ENCODE assay signal across 1 cellular context in the genomic region with DNA sequence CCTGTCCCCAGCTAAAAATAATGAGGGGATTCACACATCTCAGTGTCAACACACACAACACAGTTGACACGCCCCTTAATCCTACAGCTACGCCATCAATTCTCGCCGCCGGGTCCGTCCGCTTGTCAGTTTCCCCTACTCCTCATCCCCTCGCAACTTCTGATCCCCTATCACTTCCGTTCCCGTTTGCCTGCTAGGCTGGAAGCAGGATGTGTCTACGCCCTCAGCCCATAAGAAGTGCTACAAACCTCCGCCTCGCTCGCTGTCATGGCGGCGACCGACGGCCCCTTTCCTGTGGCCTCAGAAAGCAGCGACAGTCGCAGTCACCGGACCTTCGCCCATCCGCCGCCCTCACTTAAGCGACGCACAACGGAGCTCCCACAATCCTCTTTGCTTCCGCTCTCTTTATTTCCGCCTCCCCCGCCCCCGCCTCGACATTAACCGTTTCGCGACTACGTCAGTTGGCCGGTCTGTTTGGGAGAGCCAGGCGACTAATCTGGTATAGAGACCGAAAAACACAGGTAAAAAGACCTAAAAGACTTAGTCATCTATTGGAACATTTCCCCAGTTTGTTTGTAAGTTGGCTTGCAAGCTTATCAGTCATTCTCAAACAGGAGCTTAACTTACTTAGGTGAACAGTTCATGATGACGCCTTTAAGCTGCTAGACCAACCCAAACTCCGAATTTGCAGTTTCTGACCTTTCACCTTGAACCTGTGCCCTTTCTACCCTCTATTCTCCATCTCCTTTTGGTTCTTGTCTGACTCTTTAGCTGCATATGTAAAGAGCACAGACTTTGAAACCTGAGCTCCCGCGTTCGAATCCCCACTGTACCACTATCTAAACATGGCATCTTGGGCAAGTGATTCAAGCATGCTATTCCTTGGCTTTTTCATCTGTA.
A peak's percentile ranks its signal among the peaks of the same experiment; 100 is the strongest.
TF ChIP-seq lines count a peak whose summit lies in the region.

A gene with protein sequence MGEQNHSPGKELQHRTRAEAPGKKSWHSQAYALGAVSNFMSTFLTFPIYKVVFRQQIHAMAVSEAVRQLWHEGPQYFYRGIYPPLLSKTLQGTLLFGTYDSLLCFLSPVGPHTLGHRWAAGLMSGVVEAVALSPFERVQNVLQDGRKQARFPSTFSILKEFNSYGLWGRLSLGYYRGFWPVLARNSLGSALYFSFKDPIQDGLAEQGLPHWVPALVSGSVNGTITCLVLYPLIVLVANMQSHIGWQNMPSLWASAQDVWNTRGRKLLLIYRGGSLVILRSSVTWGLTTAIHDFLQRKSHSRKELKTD (minus strand): TSS at position 380 of the 900 bp plus-strand sequence. CDS start 51,752 bp downstream, outside the sequence.

TF ChIP-seq in K562, 482 proteins besides CTCF, POLR2A, EP300 and RAD21 (continued from another document and continues in another):
- TF ChIP-seq XRCC5 (IDR thresholded peaks at IDR 0.05; ENCODE audit: low read depth, low read length) (peak; percentile 56; the same call in 1 of the 2 replicates), TARDBP (IDR thresholded peaks at IDR 0.05) (no peak), ZNF311 (CRISPR knock-in tag; IDR thresholded peaks at IDR 0.05) (no peak), ELF1 (tag; IDR thresholded peaks at IDR 0.05) (peak; percentile 93), ELF2 (CRISPR knock-in tag; IDR thresholded peaks at IDR 0.05) (peak; percentile 87), FOXA1 (IDR thresholded peaks at IDR 0.05; ENCODE audit: borderline replicate concordance) (no peak), CC2D1A (IDR thresholded peaks at IDR 0.05) (peak; percentile 64), GABPA (tag; conservative IDR thresholded peaks at IDR 0.05; ENCODE audit: low read depth) (peak; percentile 96), ZFP36 (IDR thresholded peaks at IDR 0.05; ENCODE audit: low read depth, low read length, partially characterized antibody) (no peak), CTBP1 (IDR thresholded peaks at IDR 0.05; ENCODE audit: borderline replicate concordance) (peak; percentile 79), DMBX1 (CRISPR knock-in tag; IDR thresholded peaks at IDR 0.05; ENCODE audit: borderline replicate concordance) (peak; percentile 61; the same call in 1 of the 2 replicates), POLR3A (IDR thresholded peaks at IDR 0.05; ENCODE audit: borderline replicate concordance, extremely low read depth, insufficient read depth, insufficient read length) (peak; percentile 66), CXXC5 (CRISPR knock-in tag; IDR thresholded peaks at IDR 0.05) (peak; percentile 81), ZNF41 (CRISPR knock-in tag; conservative IDR thresholded peaks at IDR 0.05) (no peak), C11orf30 (IDR thresholded peaks at IDR 0.05; ENCODE audit: low read depth) (peak; percentile 100), TBP (optimal IDR thresholded peaks at IDR 0.05; ENCODE audit: low read depth, low read length) (peak; percentile 88), ZFX (CRISPR knock-in tag; IDR thresholded peaks at IDR 0.05) (peak; percentile 59), BCOR (IDR thresholded peaks at IDR 0.05) (0 out of 2 replicates have a peak, but pooled peaks have one; percentile 15), KDM4B (IDR thresholded peaks at IDR 0.05; ENCODE audit: borderline replicate concordance in 2 of 2, low read depth in 1 of 2) (peak in 1 of 2 experiments; percentile 82; a peak in 1 of 4 replicates), ZKSCAN1 (IDR thresholded peaks at IDR 0.05; ENCODE audit: low read depth, low read length) (0 out of 2 replicates have a peak, but pooled peaks have one; percentile 64), ZNF3 (CRISPR knock-in tag; IDR thresholded peaks at IDR 0.05) (no peak), TAF1 (IDR thresholded peaks at IDR 0.05; ENCODE audit: control insufficient read depth, extremely low read depth, insufficient read depth, low read length, severe bottlenecking) (peak; percentile 88), MCM3 (IDR thresholded peaks at IDR 0.05) (no peak), ARNT (IDR thresholded peaks at IDR 0.05) (0 out of 4 replicates have a peak, but pooled peaks have one; percentile 26 to 63), FOXM1 (IDR thresholded peaks at IDR 0.05; ENCODE audit: low read depth) (peak; percentile 64), FOXM1 (CRISPR knock-in tag; IDR thresholded peaks at IDR 0.05; ENCODE audit: low read depth) (no peak), TAF7 (tag; IDR thresholded peaks at IDR 0.05) (no peak), ZNF133 (CRISPR knock-in tag; IDR thresholded peaks at IDR 0.05) (no peak), ELF4 (CRISPR knock-in tag; IDR thresholded peaks at IDR 0.05) (peak; percentile 67; the same call in 1 of the 2 replicates), DIDO1 (tag; IDR thresholded peaks at IDR 0.05; ENCODE audit: low read depth) (peak; percentile 99), CHD2 (IDR thresholded peaks at IDR 0.05; ENCODE audit: low read depth, low read length) (no peak)
- TF ChIP-seq, protein P1, sequence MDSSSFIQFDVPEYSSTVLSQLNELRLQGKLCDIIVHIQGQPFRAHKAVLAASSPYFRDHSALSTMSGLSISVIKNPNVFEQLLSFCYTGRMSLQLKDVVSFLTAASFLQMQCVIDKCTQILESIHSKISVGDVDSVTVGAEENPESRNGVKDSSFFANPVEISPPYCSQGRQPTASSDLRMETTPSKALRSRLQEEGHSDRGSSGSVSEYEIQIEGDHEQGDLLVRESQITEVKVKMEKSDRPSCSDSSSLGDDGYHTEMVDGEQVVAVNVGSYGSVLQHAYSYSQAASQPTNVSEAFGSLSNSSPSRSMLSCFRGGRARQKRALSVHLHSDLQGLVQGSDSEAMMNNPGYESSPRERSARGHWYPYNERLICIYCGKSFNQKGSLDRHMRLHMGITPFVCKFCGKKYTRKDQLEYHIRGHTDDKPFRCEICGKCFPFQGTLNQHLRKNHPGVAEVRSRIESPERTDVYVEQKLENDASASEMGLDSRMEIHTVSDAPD (CRISPR knock-in tag; IDR thresholded peaks at IDR 0.05): no peak
- TF ChIP-seq, protein P2, sequence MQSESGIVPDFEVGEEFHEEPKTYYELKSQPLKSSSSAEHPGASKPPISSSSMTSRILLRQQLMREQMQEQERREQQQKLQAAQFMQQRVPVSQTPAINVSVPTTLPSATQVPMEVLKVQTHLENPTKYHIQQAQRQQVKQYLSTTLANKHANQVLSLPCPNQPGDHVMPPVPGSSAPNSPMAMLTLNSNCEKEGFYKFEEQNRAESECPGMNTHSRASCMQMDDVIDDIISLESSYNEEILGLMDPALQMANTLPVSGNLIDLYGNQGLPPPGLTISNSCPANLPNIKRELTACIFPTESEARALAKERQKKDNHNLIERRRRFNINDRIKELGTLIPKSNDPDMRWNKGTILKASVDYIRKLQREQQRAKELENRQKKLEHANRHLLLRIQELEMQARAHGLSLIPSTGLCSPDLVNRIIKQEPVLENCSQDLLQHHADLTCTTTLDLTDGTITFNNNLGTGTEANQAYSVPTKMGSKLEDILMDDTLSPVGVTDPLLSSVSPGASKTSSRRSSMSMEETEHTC (IDR thresholded peaks at IDR 0.05): no peak
- TF ChIP-seq, protein P3, sequence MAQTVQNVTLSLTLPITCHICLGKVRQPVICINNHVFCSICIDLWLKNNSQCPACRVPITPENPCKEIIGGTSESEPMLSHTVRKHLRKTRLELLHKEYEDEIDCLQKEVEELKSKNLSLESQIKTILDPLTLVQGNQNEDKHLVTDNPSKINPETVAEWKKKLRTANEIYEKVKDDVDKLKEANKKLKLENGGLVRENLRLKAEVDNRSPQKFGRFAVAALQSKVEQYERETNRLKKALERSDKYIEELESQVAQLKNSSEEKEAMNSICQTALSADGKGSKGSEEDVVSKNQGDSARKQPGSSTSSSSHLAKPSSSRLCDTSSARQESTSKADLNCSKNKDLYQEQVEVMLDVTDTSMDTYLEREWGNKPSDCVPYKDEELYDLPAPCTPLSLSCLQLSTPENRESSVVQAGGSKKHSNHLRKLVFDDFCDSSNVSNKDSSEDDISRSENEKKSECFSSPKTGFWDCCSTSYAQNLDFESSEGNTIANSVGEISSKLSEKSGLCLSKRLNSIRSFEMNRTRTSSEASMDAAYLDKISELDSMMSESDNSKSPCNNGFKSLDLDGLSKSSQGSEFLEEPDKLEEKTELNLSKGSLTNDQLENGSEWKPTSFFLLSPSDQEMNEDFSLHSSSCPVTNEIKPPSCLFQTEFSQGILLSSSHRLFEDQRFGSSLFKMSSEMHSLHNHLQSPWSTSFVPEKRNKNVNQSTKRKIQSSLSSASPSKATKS (CRISPR knock-in tag; IDR thresholded peaks at IDR 0.05): no peak
- TF ChIP-seq, protein P4, sequence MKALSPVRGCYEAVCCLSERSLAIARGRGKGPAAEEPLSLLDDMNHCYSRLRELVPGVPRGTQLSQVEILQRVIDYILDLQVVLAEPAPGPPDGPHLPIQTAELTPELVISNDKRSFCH (CRISPR knock-in tag; IDR thresholded peaks at IDR 0.05): no peak
- TF ChIP-seq, protein P4 (tag; IDR thresholded peaks at IDR 0.05): peak; percentile 83
- TF ChIP-seq, protein P5, sequence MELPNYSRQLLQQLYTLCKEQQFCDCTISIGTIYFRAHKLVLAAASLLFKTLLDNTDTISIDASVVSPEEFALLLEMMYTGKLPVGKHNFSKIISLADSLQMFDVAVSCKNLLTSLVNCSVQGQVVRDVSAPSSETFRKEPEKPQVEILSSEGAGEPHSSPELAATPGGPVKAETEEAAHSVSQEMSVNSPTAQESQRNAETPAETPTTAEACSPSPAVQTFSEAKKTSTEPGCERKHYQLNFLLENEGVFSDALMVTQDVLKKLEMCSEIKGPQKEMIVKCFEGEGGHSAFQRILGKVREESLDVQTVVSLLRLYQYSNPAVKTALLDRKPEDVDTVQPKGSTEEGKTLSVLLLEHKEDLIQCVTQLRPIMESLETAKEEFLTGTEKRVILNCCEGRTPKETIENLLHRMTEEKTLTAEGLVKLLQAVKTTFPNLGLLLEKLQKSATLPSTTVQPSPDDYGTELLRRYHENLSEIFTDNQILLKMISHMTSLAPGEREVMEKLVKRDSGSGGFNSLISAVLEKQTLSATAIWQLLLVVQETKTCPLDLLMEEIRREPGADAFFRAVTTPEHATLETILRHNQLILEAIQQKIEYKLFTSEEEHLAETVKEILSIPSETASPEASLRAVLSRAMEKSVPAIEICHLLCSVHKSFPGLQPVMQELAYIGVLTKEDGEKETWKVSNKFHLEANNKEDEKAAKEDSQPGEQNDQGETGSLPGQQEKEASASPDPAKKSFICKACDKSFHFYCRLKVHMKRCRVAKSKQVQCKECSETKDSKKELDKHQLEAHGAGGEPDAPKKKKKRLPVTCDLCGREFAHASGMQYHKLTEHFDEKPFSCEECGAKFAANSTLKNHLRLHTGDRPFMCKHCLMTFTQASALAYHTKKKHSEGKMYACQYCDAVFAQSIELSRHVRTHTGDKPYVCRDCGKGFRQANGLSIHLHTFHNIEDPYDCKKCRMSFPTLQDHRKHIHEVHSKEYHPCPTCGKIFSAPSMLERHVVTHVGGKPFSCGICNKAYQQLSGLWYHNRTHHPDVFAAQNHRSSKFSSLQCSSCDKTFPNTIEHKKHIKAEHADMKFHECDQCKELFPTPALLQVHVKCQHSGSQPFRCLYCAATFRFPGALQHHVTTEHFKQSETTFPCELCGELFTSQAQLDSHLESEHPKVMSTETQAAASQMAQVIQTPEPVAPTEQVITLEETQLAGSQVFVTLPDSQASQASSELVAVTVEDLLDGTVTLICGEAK (IDR thresholded peaks at IDR 0.05): peak; percentile 99
- TF ChIP-seq, protein P5 (CRISPR knock-in tag; IDR thresholded peaks at IDR 0.05): no peak
- TF ChIP-seq, protein P6, sequence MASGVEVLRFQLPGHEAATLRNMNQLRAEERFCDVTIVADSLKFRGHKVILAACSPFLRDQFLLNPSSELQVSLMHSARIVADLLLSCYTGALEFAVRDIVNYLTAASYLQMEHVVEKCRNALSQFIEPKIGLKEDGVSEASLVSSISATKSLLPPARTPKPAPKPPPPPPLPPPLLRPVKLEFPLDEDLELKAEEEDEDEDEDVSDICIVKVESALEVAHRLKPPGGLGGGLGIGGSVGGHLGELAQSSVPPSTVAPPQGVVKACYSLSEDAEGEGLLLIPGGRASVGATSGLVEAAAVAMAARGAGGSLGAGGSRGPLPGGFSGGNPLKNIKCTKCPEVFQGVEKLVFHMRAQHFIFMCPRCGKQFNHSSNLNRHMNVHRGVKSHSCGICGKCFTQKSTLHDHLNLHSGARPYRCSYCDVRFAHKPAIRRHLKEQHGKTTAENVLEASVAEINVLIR (CRISPR knock-in tag; IDR thresholded peaks at IDR 0.05): peak; percentile 72
- TF ChIP-seq, protein P7, sequence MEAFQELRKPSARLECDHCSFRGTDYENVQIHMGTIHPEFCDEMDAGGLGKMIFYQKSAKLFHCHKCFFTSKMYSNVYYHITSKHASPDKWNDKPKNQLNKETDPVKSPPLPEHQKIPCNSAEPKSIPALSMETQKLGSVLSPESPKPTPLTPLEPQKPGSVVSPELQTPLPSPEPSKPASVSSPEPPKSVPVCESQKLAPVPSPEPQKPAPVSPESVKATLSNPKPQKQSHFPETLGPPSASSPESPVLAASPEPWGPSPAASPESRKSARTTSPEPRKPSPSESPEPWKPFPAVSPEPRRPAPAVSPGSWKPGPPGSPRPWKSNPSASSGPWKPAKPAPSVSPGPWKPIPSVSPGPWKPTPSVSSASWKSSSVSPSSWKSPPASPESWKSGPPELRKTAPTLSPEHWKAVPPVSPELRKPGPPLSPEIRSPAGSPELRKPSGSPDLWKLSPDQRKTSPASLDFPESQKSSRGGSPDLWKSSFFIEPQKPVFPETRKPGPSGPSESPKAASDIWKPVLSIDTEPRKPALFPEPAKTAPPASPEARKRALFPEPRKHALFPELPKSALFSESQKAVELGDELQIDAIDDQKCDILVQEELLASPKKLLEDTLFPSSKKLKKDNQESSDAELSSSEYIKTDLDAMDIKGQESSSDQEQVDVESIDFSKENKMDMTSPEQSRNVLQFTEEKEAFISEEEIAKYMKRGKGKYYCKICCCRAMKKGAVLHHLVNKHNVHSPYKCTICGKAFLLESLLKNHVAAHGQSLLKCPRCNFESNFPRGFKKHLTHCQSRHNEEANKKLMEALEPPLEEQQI (IDR thresholded peaks at IDR 0.05): peak; percentile 88
